Comparison of ENCODE assay signal across 8 cellular contexts in genomic region chr2:237026981-237027711, GRCh38. TPM values are rescaled to one million over a fixed set of nuclear protein-coding genes. Genes with fewer than 3 reads are reported as not detected.
A peak's percentile ranks its signal among the peaks of the same experiment; 100 is the strongest.
DNase-seq lines count a peak whose midpoint lies in the region; ATAC-seq and TF ChIP-seq lines count a peak whose summit lies in the region.

No MANE protein-coding gene starts in this region.

- H3K27me3 ChIP-seq in uterus, result no peaks in the 10 kb centered on the region

- no peak overlapping the region for H3K27ac ChIP-seq in uterus

- no peaks in the 10 kb centered on the region for H3K9me3 Mint-ChIP-seq in activated T-cell treated with anti-CD3 and anti-CD28 coated beads, Interleukin-2, amount 50 U/mL, for 24 hours

- TF ChIP-seq CTCF in foreskin fibroblast (IDR thresholded peaks at IDR 0.05; ENCODE audit: low read depth, low read length) (peak; percentile 85), uterus (IDR thresholded peaks at IDR 0.05) (peak; percentile 65 to 85 (median 76))

- H3K36me3 Mint-ChIP-seq in activated T-cell treated with anti-CD3 and anti-CD28 coated beads, Interleukin-2, amount 50 U/mL, for 24 hours (ENCODE audit: low read depth), result no peaks in the 10 kb centered on the region

- no peak overlapping the region for H3K4me3 Mint-ChIP-seq in activated T-cell treated with anti-CD3 and anti-CD28 coated beads, Interleukin-2, amount 50 U/mL, for 24 hours

- H3K4me1 Mint-ChIP-seq in activated T-cell treated with anti-CD3 and anti-CD28 coated beads, Interleukin-2, amount 50 U/mL, for 24 hours (ENCODE audit: low read depth), result no peaks in the 10 kb centered on the region

- H3K27ac Mint-ChIP-seq in activated T-cell treated with anti-CD3 and anti-CD28 coated beads, Interleukin-2, amount 50 U/mL, for 24 hours, result no peak overlapping the region

- no peaks in the 10 kb centered on the region for H3K27me3 Mint-ChIP-seq in activated T-cell treated with anti-CD3 and anti-CD28 coated beads, Interleukin-2, amount 50 U/mL, for 24 hours

- no peaks in the 10 kb centered on the region for H3K9me3 ChIP-seq in uterus

- H3K36me3 ChIP-seq in uterus, result no peaks in the 10 kb centered on the region

- peak; percentile 43 for ATAC-seq in HG03565 (IDR thresholded peaks at IDR 0.05; ENCODE audit: unreplicated experiment)
- no peak for ATAC-seq in HG03039 (IDR thresholded peaks at IDR 0.05; ENCODE audit: unreplicated experiment)

- DNase-seq in COLO829 (ENCODE audit: low spot score) (peak; percentile 16), NCI-H82 (lab: John Stamatoyannopoulos, UW) (peak; percentile 80), foreskin fibroblast (peak; percentile 62 to 88), occipital lobe (lab: John Stamatoyannopoulos, UW) (peak; percentile 32), uterus (peak; percentile 60 to 64)
- DNase-seq in activated T-cell treated with anti-CD3 and anti-CD28 coated beads, Interleukin-2, amount 50 U/mL, for 24 hours, result peak; percentile 43

- TF ChIP-seq POLR2A in uterus (IDR thresholded peaks at IDR 0.05), result no peak

- intact Hi-C loops in uterus (cut with DNase I; ENCODE audit: low total_unique reads), result no loop called here

- H3K4me3 ChIP-seq in foreskin fibroblast (ENCODE audit: low read depth in 1 of 2, low read length in 2 of 2) (no peak overlapping the region), uterus (no peak overlapping the region)

- H3K4me1 ChIP-seq in uterus, result no peaks in the 10 kb centered on the region

RNA-seq across cellular contexts. Expression of gene COPS8, which starts 58.5 kb away (rescaled TPM):
- 139 TPM for total RNA-seq in occipital lobe
- 100 to 1,000 TPM in 1 of 4 donors, 10 to 100 TPM in 3; 45.0 to 139 (median 60.8) TPM for total RNA-seq in uterus

Comparison
In these comparisons a context has a peak if more than half of its experiments do, and no peak if none do; other contexts are left out.
1. DNase-seq: peak in every context shown above with its lines; median percentile 80 in NCI-H82; 75 in foreskin fibroblast; 62 in uterus; 43 in activated T-cell treated with anti-CD3 and anti-CD28 coated beads, Interleukin-2, amount 50 U/mL, for 24 hours; 32 in occipital lobe; 16 in COLO829.